ENCODE assay signal across 10 cellular contexts in genomic region chr16:2671741-2672140, GRCh38. TPM values are rescaled to one million over a fixed set of nuclear protein-coding genes. Genes with fewer than 3 reads are reported as not detected.
DNase-seq lines count a peak whose midpoint lies in the region; ATAC-seq, FAIRE-seq and TF ChIP-seq lines count a peak whose summit lies in the region.
"Had no signal": no experiment of that assay in that cellular context is flagged by ENCODE, and none has a peak within 500 bp of the region (broad histone marks: within the 10 kb centered on the region; RNA-seq: fewer than 3 reads in every experiment).

No MANE protein-coding gene starts in this region.

- peak overlapping the region; percentile 80 for H3K4me3 Mint-ChIP-seq in activated naive CD8-positive, alpha-beta T cell treated with anti-CD3 and anti-CD28 coated beads for 36 hours
- peak overlapping the region; percentile 69 for H3K4me3 Mint-ChIP-seq in mesothelial cell of epicardium

- no peaks in the 10 kb centered on the region for H3K9me3 Mint-ChIP-seq in activated naive CD8-positive, alpha-beta T cell treated with anti-CD3 and anti-CD28 coated beads for 36 hours
- no peaks in the 10 kb centered on the region for H3K9me3 Mint-ChIP-seq in mesothelial cell of epicardium

- BruUV-seq in HepG2 (replicated peaks; lab: Mats Ljungman, UMichigan): no TSS peak

- no peak for TF ChIP-seq CTCF in HepG2 (CRISPR knock-in tag; IDR thresholded peaks at IDR 0.05)
- no peak for TF ChIP-seq CTCF in right lobe of liver (IDR thresholded peaks at IDR 0.05)
- TF ChIP-seq CTCF in mesothelial cell of epicardium (IDR thresholded peaks at IDR 0.05; ENCODE audit: unreplicated experiment): no peak
- no peak for TF ChIP-seq CTCF in thyroid gland (IDR thresholded peaks at IDR 0.05)
- no peak for TF ChIP-seq CTCF in uterus (IDR thresholded peaks at IDR 0.05)

- no peak for TF ChIP-seq RAD21 in HepG2 (CRISPR knock-in tag; IDR thresholded peaks at IDR 0.05)

- H3K4me1 Mint-ChIP-seq in activated naive CD8-positive, alpha-beta T cell treated with anti-CD3 and anti-CD28 coated beads for 36 hours: peaks cover 19% of the 10 kb centered on the region
- peaks cover 17% of the 10 kb centered on the region for H3K4me1 Mint-ChIP-seq in mesothelial cell of epicardium

- H3K27ac Mint-ChIP-seq in activated naive CD8-positive, alpha-beta T cell treated with anti-CD3 and anti-CD28 coated beads for 36 hours: no peak overlapping the region
- no peak overlapping the region for H3K27ac Mint-ChIP-seq in mesothelial cell of epicardium

- TF ChIP-seq EP300 in HepG2 (IDR thresholded peaks at IDR 0.05; ENCODE audit: low read depth in 2 of 2, low read length in 2 of 2) (no peak), HepG2 (CRISPR knock-in tag; IDR thresholded peaks at IDR 0.05; ENCODE audit: borderline replicate concordance) (no peak)

- POLR2A ChIA-PET in HepG2 (lab: Yijun Ruan, JAX): no interaction called here

- peaks cover 29% of the 10 kb centered on the region for H3K4me1 ChIP-seq in HepG2 (ENCODE audit: insufficient read depth, low read length)
- peaks cover 0 to 17% (median 6%) of the 10 kb centered on the region in 4 donors for H3K4me1 ChIP-seq in right lobe of liver
- peaks cover 8 to 17% of the 10 kb centered on the region in 2 donors for H3K4me1 ChIP-seq in thyroid gland
- H3K4me1 ChIP-seq in uterus: peaks cover 0 to 3% of the 10 kb centered on the region in 2 donors

- H3K4me2 ChIP-seq in HepG2 (ENCODE audit: low read depth, low read length): peak overlapping the region; percentile 69

- no peaks in the 10 kb centered on the region for H3K27me3 Mint-ChIP-seq in activated naive CD8-positive, alpha-beta T cell treated with anti-CD3 and anti-CD28 coated beads for 36 hours
- no peaks in the 10 kb centered on the region for H3K27me3 Mint-ChIP-seq in mesothelial cell of epicardium (ENCODE audit: low read depth)

- H3K9me3 ChIP-seq in HepG2 (ENCODE audit: low read length) (no peaks in the 10 kb centered on the region), right lobe of liver (no peaks in the 10 kb centered on the region), thyroid gland (no peaks in the 10 kb centered on the region), uterus (no peaks in the 10 kb centered on the region)

- H2AFZ ChIP-seq in HepG2 (ENCODE audit: low read length): no peak overlapping the region

- intact Hi-C loops in HepG2 (cut with micrococcal nuclease; ENCODE audit: unreplicated experiment) (no loop called here), right lobe of liver (cut with DNase I) (no loop called here), thyroid gland (cut with DNase I) (no loop called here), sciatic nerve (cut with DNase I) (no loop called here), uterus (cut with DNase I; ENCODE audit: low total_unique reads) (no loop called here)

- H4K20me1 ChIP-seq in HepG2 (ENCODE audit: insufficient read depth, low read length): no peaks in the 10 kb centered on the region

- TF ChIP-seq POLR2A in HepG2 (IDR thresholded peaks at IDR 0.05; ENCODE audit: insufficient read depth in 1 of 2, low read depth in 2 of 2, low read length in 2 of 2): no peak
- no peak for TF ChIP-seq POLR2A in right lobe of liver (IDR thresholded peaks at IDR 0.05)
- TF ChIP-seq POLR2A in thyroid gland (IDR thresholded peaks at IDR 0.05): no peak
- TF ChIP-seq POLR2A in GM18505 (IDR thresholded peaks at IDR 0.05; ENCODE audit: borderline replicate concordance, extremely low read depth, insufficient read depth, insufficient read length): no peak
- no peak for TF ChIP-seq POLR2A in uterus (IDR thresholded peaks at IDR 0.05)

- no peak for FAIRE-seq in HepG2 (lab: Jason Lieb, UNC)

- peaks cover 11% of the 10 kb centered on the region for H3K79me2 ChIP-seq in HepG2 (ENCODE audit: insufficient read depth, low read length)

- in situ Hi-C loops in HepG2 (cut with HindIII; ENCODE audit: extremely low pct_ligation_motif_present, low pct_unique_long_range_greater_than_20kb): no loop called here

- H3K27ac ChIP-seq in HepG2 (ENCODE audit: extremely low read length, insufficient read depth, low read length) (no peak overlapping the region), right lobe of liver (no peak overlapping the region), thyroid gland (no peak overlapping the region), uterus (no peak overlapping the region)

- peaks cover 4% of the 10 kb centered on the region for H3K36me3 Mint-ChIP-seq in activated naive CD8-positive, alpha-beta T cell treated with anti-CD3 and anti-CD28 coated beads for 36 hours
- peaks cover 11% of the 10 kb centered on the region for H3K36me3 Mint-ChIP-seq in mesothelial cell of epicardium

- H3K9ac ChIP-seq in HepG2 (ENCODE audit: insufficient read depth, low read depth, low read length): no peak overlapping the region

- peaks cover 0 to 2% of the 10 kb centered on the region in 2 experiments; a peak in 1 of 5 replicates for H3K36me3 ChIP-seq in HepG2 (replicated peaks in 1 of 2; ENCODE audit: control insufficient read depth in 1 of 2, insufficient read depth in 2 of 2, low read length in 2 of 2)
- peaks cover 0 to 11% (median 2%) of the 10 kb centered on the region in 4 donors for H3K36me3 ChIP-seq in right lobe of liver
- H3K36me3 ChIP-seq in thyroid gland: peaks cover 8 to 9% of the 10 kb centered on the region in 2 donors
- H3K36me3 ChIP-seq in uterus: no peaks in the 10 kb centered on the region

- WGBS in HepG2 (ENCODE audit: low lambda C conversion rate): 92% methylated on average over 13 of the region's 13 CpGs
- WGBS in right lobe of liver (ENCODE audit: insufficient coverage, low coverage, low lambda C conversion rate, missing lambda C conversion rate): 63% methylated on average over 11 of the region's 13 CpGs
- 87 to 90% methylated on average over 13 of the region's 13 CpGs for WGBS in thyroid gland, 2 donors

- DNase-seq in HepG2 (ENCODE audit: low spot score): no peak
- no peak for DNase-seq in right lobe of liver
- DNase-seq in activated naive CD8-positive, alpha-beta T cell treated with anti-CD3 and anti-CD28 coated beads for 36 hours: no peak
- no peak for DNase-seq in mesothelial cell of epicardium (ENCODE audit: low spot score in 2 of 2, unreplicated experiment in 2 of 2)
- DNase-seq in thyroid gland: no peak
- DNase-seq in sciatic nerve (ENCODE audit: low spot score): no peak
- no peak for DNase-seq in uterus
- DNase-seq: NCI-H146, SHP77 treated with DMSO at 0.1 percent for 48 hours had no signal

- ATAC-seq in HepG2 (no peak), right lobe of liver (no peak), sciatic nerve (no peak), GM18505 (IDR thresholded peaks at IDR 0.05; ENCODE audit: unreplicated experiment) (no peak)

- CTCF ChIA-PET in HepG2 (lab: Yijun Ruan, JAX; ENCODE audit: low intra/inter-chr PET ratio, low total read pairs): no interaction called here

- H3K4me3 ChIP-seq in HepG2 (replicated peaks in 1 of 3; ENCODE audit: insufficient read depth in 1 of 3, low read depth in 2 of 3, low read length in 3 of 3): no peak overlapping the region; a peak in 2 of 6 replicates
- no peak overlapping the region for H3K4me3 ChIP-seq in right lobe of liver
- no peak overlapping the region for H3K4me3 ChIP-seq in thyroid gland (replicated peaks in 1 of 3)
- H3K4me3 ChIP-seq in uterus: no peak overlapping the region

- H3K27me3 ChIP-seq in HepG2 (ENCODE audit: control insufficient read depth in 1 of 2, insufficient read depth in 2 of 2, low read length in 2 of 2) (no peaks in the 10 kb centered on the region), right lobe of liver (no peaks in the 10 kb centered on the region), thyroid gland (no peaks in the 10 kb centered on the region), uterus (no peaks in the 10 kb centered on the region)

RNA-seq across cellular contexts. Expression of gene KCTD5, which starts 10.6 kb away (rescaled TPM):
- total RNA-seq in HepG2 (2016; rRNA removed; fragmentation: Illumina TruSeq; extraction: Trizol) (29.8 and 31.0 TPM in 2 replicates), right lobe of liver (10 to 100 TPM in 4 of 6 experiments, 1 to 10 TPM in 2; 7.3 to 22.8 (median 11.1) TPM), mesothelial cell of epicardium (21.0 to 24.1 TPM (median 23.5 TPM) in 3 replicates), thyroid gland (10 to 100 TPM in 3 of 4 donors, 1 to 10 TPM in 1; 8.6 to 23.3 (median 15.1) TPM), sciatic nerve (18.2 TPM), uterus (10 to 100 TPM in 2 of 4 donors, 1 to 10 TPM in 2; 4.6 to 21.6 (median 12.7) TPM)
- total RNA-seq in HepG2 (2016; cell fraction: cytosol; rRNA removed; fragmentation: Illumina TruSeq; extraction: Trizol; ENCODE audit: low read depth): 5.0 and 5.1 TPM in 2 replicates
- total RNA-seq in HepG2 (2016; cell fraction: insoluble cytoplasmic fraction; rRNA removed; fragmentation: Illumina TruSeq; extraction: Trizol): 27.9 and 29.1 TPM in 2 replicates
- total RNA-seq in HepG2 (2016; cell fraction: membrane; rRNA removed; fragmentation: Illumina TruSeq; extraction: Trizol): 14.7 and 15.1 TPM in 2 replicates
- total RNA-seq in HepG2 (2016; cell fraction: nucleus; rRNA removed; fragmentation: Illumina TruSeq; extraction: Trizol): 13.3 and 14.3 TPM in 2 replicates
- 25.4 and 30.1 TPM in 2 replicates for polyA plus RNA-seq in HepG2 (2011; rRNA removed)
- 33.9 and 64.2 TPM in 2 replicates for polyA plus RNA-seq in HepG2 (2011; cell fraction: cytosol; rRNA removed)
- polyA plus RNA-seq in HepG2 (2011; cell fraction: nucleus; rRNA removed): 25.5 and 25.6 TPM in 2 replicates
- polyA plus RNA-seq in HepG2 (2012): 16.3 and 19.0 TPM in 2 replicates
- polyA plus RNA-seq in HepG2 (2016; cell fraction: cytosol; fragmentation: Illumina TruSeq; extraction: Trizol; ENCODE audit: low read depth): 3.8 and 4.0 TPM in 2 replicates
- 32.7 and 37.0 TPM in 2 replicates for polyA plus RNA-seq in HepG2 (2016; cell fraction: insoluble cytoplasmic fraction; fragmentation: Illumina TruSeq; extraction: Trizol; ENCODE audit: low read depth)
- polyA plus RNA-seq in HepG2 (2016; cell fraction: membrane; fragmentation: Illumina TruSeq; extraction: Trizol; ENCODE audit: low read depth): 9.8 and 10.5 TPM in 2 replicates
- 21.4 and 22.6 TPM in 2 replicates for polyA plus RNA-seq in HepG2 (2016; cell fraction: nucleus; fragmentation: Illumina TruSeq; extraction: Trizol; ENCODE audit: insufficient read depth, low read depth)
- 23.0 and 26.3 TPM in 2 replicates for polyA minus RNA-seq in HepG2 (2011; rRNA and poly(A)+ RNA removed; ENCODE audit: low replicate concordance)
- polyA minus RNA-seq in HepG2 (2011; cell fraction: cytosol; rRNA and poly(A)+ RNA removed): 12.8 and 16.6 TPM in 2 replicates
- 11.3 and 13.7 TPM in 2 replicates for polyA minus RNA-seq in HepG2 (2011; cell fraction: nucleus; rRNA and poly(A)+ RNA removed)
- 10 to 100 TPM; 29.2 to 29.3 TPM for total RNA-seq in activated naive CD8-positive, alpha-beta T cell treated with anti-CD3 and anti-CD28 coated beads for 36 hours

RNA-seq across cellular contexts. Expression of gene PRSS27, which starts 48.3 kb away (rescaled TPM):
- total RNA-seq in HepG2 (2016; rRNA removed; fragmentation: Illumina TruSeq; extraction: Trizol) (0.20 TPM in 1 of 2 replicates, not detected in the other), right lobe of liver (under 1 TPM in 4 of 6 experiments, not detected in 2; 0.13 to 0.98 (median 0.49) TPM), mesothelial cell of epicardium (7.5 to 7.7 TPM (median 7.6 TPM) in 3 replicates), thyroid gland (1 to 10 TPM in 3 of 4 donors, not detected in 1; 1.1 to 1.5 (median 1.1) TPM), sciatic nerve (2.1 TPM), uterus (1 to 10 TPM in 1 of 4 donors, under 1 TPM in 1, not detected in 2; 0.83 to 1.3 TPM)
- total RNA-seq in HepG2 (2016; cell fraction: cytosol; rRNA removed; fragmentation: Illumina TruSeq; extraction: Trizol; ENCODE audit: low read depth): 0.30 TPM in 1 of 2 replicates, not detected in the other
- total RNA-seq in HepG2 (2016; cell fraction: insoluble cytoplasmic fraction; rRNA removed; fragmentation: Illumina TruSeq; extraction: Trizol): 0.35 TPM in 1 of 2 replicates, not detected in the other
- 0.12 and 0.41 TPM in 2 replicates for total RNA-seq in HepG2 (2016; cell fraction: membrane; rRNA removed; fragmentation: Illumina TruSeq; extraction: Trizol)
- 0.19 and 0.34 TPM in 2 replicates for total RNA-seq in HepG2 (2016; cell fraction: nucleus; rRNA removed; fragmentation: Illumina TruSeq; extraction: Trizol)
- 0.73 and 1.2 TPM in 2 replicates for polyA plus RNA-seq in HepG2 (2011; rRNA removed)
- polyA plus RNA-seq in HepG2 (2011; cell fraction: cytosol; rRNA removed): 0.59 and 1.3 TPM in 2 replicates
- 2.0 and 2.8 TPM in 2 replicates for polyA plus RNA-seq in HepG2 (2011; cell fraction: nucleus; rRNA removed)
- 0.43 and 1.1 TPM in 2 replicates for polyA plus RNA-seq in HepG2 (2012)
- polyA plus RNA-seq in HepG2 (2016; cell fraction: cytosol; fragmentation: Illumina TruSeq; extraction: Trizol; ENCODE audit: low read depth): 0.08 and 0.16 TPM in 2 replicates
- not detected in 2 replicates for polyA plus RNA-seq in HepG2 (2016; cell fraction: insoluble cytoplasmic fraction; fragmentation: Illumina TruSeq; extraction: Trizol; ENCODE audit: low read depth)
- 0.21 TPM in 1 of 2 replicates, not detected in the other for polyA plus RNA-seq in HepG2 (2016; cell fraction: membrane; fragmentation: Illumina TruSeq; extraction: Trizol; ENCODE audit: low read depth)
- 0.53 TPM in 1 of 2 replicates, not detected in the other for polyA plus RNA-seq in HepG2 (2016; cell fraction: nucleus; fragmentation: Illumina TruSeq; extraction: Trizol; ENCODE audit: insufficient read depth, low read depth)
- 1.0 and 1.7 TPM in 2 replicates for polyA minus RNA-seq in HepG2 (2011; rRNA and poly(A)+ RNA removed; ENCODE audit: low replicate concordance)
- not detected in 2 replicates for polyA minus RNA-seq in HepG2 (2011; cell fraction: cytosol; rRNA and poly(A)+ RNA removed)
- polyA minus RNA-seq in HepG2 (2011; cell fraction: nucleus; rRNA and poly(A)+ RNA removed): 1.3 and 1.6 TPM in 2 replicates
- total RNA-seq in activated naive CD8-positive, alpha-beta T cell treated with anti-CD3 and anti-CD28 coated beads for 36 hours: 1 to 10 TPM; 1.9 to 2.0 TPM
